Comparison of ENCODE assay signal across 8 cellular contexts in the genomic region with DNA sequence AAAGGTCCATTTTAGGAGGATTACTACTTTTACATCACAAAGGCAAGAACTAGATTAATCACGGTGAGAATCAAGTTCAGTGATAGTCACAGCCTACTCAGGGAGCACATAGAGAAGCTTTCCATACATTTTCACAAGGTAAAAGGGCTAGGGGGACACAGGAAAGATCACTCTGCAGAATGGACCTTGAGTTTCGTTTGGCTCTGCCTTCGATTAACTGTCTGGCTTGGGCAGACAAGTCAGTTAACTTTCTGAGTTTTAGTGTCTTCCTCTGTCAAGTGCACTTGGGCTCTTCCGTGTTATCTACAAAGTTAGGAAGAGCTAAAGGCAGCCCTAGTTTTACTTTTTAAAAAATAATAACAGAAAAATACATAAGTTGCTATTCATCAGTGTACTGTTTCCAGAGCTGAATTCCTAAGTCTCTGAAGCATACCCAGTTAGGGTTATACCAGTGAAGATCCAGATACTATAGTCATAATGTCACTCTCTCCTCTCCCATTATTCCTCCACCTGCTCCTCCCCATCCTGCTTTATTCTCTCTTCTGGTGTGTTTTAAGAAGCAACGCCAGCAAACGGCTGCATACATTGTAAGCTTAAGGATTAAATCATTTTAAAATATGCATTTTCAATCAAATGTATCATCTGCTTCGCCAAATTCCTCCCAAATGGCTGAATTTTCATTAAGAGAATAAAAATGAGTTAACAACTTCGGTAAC. TPM values are rescaled to one million over a fixed set of nuclear protein-coding genes. Genes with fewer than 3 reads are reported as not detected.
DNase-seq lines count a peak whose midpoint lies in the region; ATAC-seq, FAIRE-seq and TF ChIP-seq lines count a peak whose summit lies in the region.

No MANE protein-coding gene starts in this region.

- intact Hi-C loops in pancreas (cut with DNase I), result no loop called here

- H3K4me3 ChIP-seq in RWPE2 (ENCODE audit: severe bottlenecking) (peak overlapping the region; percentile 72), epithelial cell of proximal tubule (ENCODE audit: low read depth, low read length) (peak overlapping the region; percentile 86), pancreas (peak overlapping the region in 3 of 4 donors; percentile 73 to 84 (median 74))

- no peaks in the 10 kb centered on the region for H3K27me3 Mint-ChIP-seq in T-helper 1 cell treated with Interleukin-12 subunit alpha and Interleukin-12 subunit beta and Interleukin-4 antibody, amounts not matched to agents 30 μg/mL and 1 μg/mL, for 36 hours (ENCODE audit: low read depth)

- WGBS in pancreas, 2 donors, result 21 to 24% methylated on average over 8 of the region's 8 CpGs

- peak overlapping the region; percentile 81 for H3K27ac Mint-ChIP-seq in T-helper 1 cell treated with Interleukin-12 subunit alpha and Interleukin-12 subunit beta and Interleukin-4 antibody, amounts not matched to agents 30 μg/mL and 1 μg/mL, for 36 hours

- H3K36me3 ChIP-seq in RWPE2 (ENCODE audit: low read depth) (peaks cover 8% of the 10 kb centered on the region; the same call in 1 of the 2 replicates), pancreas (no peaks in the 10 kb centered on the region)

- peaks cover 19% of the 10 kb centered on the region for H3K4me1 ChIP-seq in RWPE2 (ENCODE audit: insufficient read depth, poor library complexity, severe bottlenecking)
- peaks cover 0 to 30% (median 25%) of the 10 kb centered on the region in 3 donors for H3K4me1 ChIP-seq in pancreas

- TF ChIP-seq CTCF in RWPE2 (IDR thresholded peaks at IDR 0.05; ENCODE audit: poor library complexity, severe bottlenecking) (no peak), epithelial cell of proximal tubule (conservative IDR thresholded peaks at IDR 0.05; ENCODE audit: low read depth, low read length) (no peak), pancreas (IDR thresholded peaks at IDR 0.05) (no peak)

- peak overlapping the region; percentile 88 for H3K4me3 Mint-ChIP-seq in T-helper 1 cell treated with Interleukin-12 subunit alpha and Interleukin-12 subunit beta and Interleukin-4 antibody, amounts not matched to agents 30 μg/mL and 1 μg/mL, for 36 hours

- ATAC-seq in RWPE2 (ENCODE audit: low read depth), result no peak
- no peak for ATAC-seq in pancreas
- ATAC-seq in GM18868 (IDR thresholded peaks at IDR 0.05; ENCODE audit: unreplicated experiment), result no peak

- H3K36me3 Mint-ChIP-seq in T-helper 1 cell treated with Interleukin-12 subunit alpha and Interleukin-12 subunit beta and Interleukin-4 antibody, amounts not matched to agents 30 μg/mL and 1 μg/mL, for 36 hours (ENCODE audit: low read depth), result no peaks in the 10 kb centered on the region

- DNase-seq in T-helper 1 cell (no peak), RWPE2 (ENCODE audit: low spot score) (no peak), epithelial cell of proximal tubule (ENCODE audit: low read depth) (no peak), pancreas (no peak), DMS153 treated with DMSO at 0.1 percent for 48 hours (lab: John Stamatoyannopoulos, UW; ENCODE audit: unreplicated experiment) (no peak), NCI-H1048 (lab: John Stamatoyannopoulos, UW) (no peak)

- H3K27ac ChIP-seq in RWPE2 (ENCODE audit: poor library complexity, severe bottlenecking) (peak overlapping the region; percentile 87), pancreas (peak overlapping the region in 3 of 4 donors; percentile 86 to 95 (median 94))

- H3K4me1 Mint-ChIP-seq in T-helper 1 cell treated with Interleukin-12 subunit alpha and Interleukin-12 subunit beta and Interleukin-4 antibody, amounts not matched to agents 30 μg/mL and 1 μg/mL, for 36 hours (ENCODE audit: low read depth), result peaks cover 35% of the 10 kb centered on the region

- no peaks in the 10 kb centered on the region for H3K9me3 ChIP-seq in RWPE2 (ENCODE audit: severe bottlenecking)
- no peaks in the 10 kb centered on the region for H3K9me3 ChIP-seq in pancreas

- FAIRE-seq in pancreas (lab: Jason Lieb, UNC), result no peak

- H3K27me3 ChIP-seq in RWPE2 (ENCODE audit: insufficient read depth, poor library complexity, severe bottlenecking), result no peaks in the 10 kb centered on the region
- H3K27me3 ChIP-seq in pancreas, result no peaks in the 10 kb centered on the region

- no peaks in the 10 kb centered on the region for H3K9me3 Mint-ChIP-seq in T-helper 1 cell treated with Interleukin-12 subunit alpha and Interleukin-12 subunit beta and Interleukin-4 antibody, amounts not matched to agents 30 μg/mL and 1 μg/mL, for 36 hours

RNA-seq across cellular contexts. Expression of a gene that starts 1.7 kb away (rescaled TPM):
- total RNA-seq in epithelial cell of proximal tubule (49.9 and 58.5 TPM in 2 replicates), pancreas (10 to 100 TPM in 2 of 6 donors, 1 to 10 TPM in 4; 5.0 to 27.4 (median 7.7) TPM)
- 1 to 10 TPM; 5.0 to 5.8 TPM for polyA plus RNA-seq in pancreas

RNA-seq across cellular contexts. Expression of a gene that starts 2.5 kb away (rescaled TPM):
- total RNA-seq in epithelial cell of proximal tubule (22.0 and 86.9 TPM in 2 replicates), pancreas (10 to 100 TPM; 24.3 to 37.1 (median 28.2) TPM)
- 10 to 100 TPM; 29.4 to 33.4 TPM for polyA plus RNA-seq in pancreas
